Comparison of ENCODE assay signal across 9 cellular contexts in the genomic region with DNA sequence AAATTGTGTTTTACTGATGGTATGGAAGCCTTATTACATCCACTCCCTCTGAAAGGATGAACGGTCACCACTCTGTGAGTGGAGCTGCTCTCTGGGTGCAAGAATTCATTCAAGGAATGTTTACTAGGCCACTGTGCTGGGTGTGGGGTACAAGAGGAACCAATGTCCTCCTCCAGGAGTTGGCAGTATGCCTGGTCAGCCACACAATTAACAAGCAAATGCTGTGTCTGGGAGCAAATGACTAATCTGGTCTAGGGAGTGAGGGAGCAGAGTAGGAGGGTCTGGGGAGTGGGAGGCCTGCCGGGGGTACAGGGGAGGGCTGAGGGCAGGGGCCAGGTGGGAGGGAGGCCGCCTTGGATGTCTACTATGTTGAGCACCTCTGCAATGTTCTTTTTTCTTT. TPM values are rescaled to one million over a fixed set of nuclear protein-coding genes. Genes with fewer than 3 reads are reported as not detected.
A peak's percentile ranks its signal among the peaks of the same experiment; 100 is the strongest.
DNase-seq lines count a peak whose midpoint lies in the region; ATAC-seq and TF ChIP-seq lines count a peak whose summit lies in the region.
"Had no signal": no experiment of that assay in that cellular context is flagged by ENCODE, and none has a peak within 500 bp of the region (broad histone marks: within the 10 kb centered on the region; RNA-seq: fewer than 3 reads in every experiment).

No MANE protein-coding gene starts in this region.

- no peak for TF ChIP-seq CTCF in thyroid gland (IDR thresholded peaks at IDR 0.05)

- DNase-seq in NCI-H2196 (lab: John Stamatoyannopoulos, UW; ENCODE audit: unreplicated experiment) (peak; percentile 19), NCI-H2196 treated with DMSO at 0.1 percent for 48 hours (lab: John Stamatoyannopoulos, UW; ENCODE audit: unreplicated experiment) (no peak), amygdala (lab: John Stamatoyannopoulos, UW) (peak in 54 of 56 donors; percentile 13 to 91 (median 74)), hypothalamus (lab: John Stamatoyannopoulos, UW) (peak in 48 of 51 donors; percentile 9 to 91 (median 70)), thyroid gland (peak; percentile 58 to 68), NCI-H748 (lab: John Stamatoyannopoulos, UW; ENCODE audit: unreplicated experiment) (no peak), T-helper 2 cell (no peak)
- DNase-seq: WERI-Rb-1 had no signal

- no peak for TF ChIP-seq POLR2A in thyroid gland (IDR thresholded peaks at IDR 0.05)

- no peaks in the 10 kb centered on the region for H3K27me3 ChIP-seq in thyroid gland

- no peak overlapping the region for H3K4me3 ChIP-seq in thyroid gland (replicated peaks in 1 of 3)

- intact Hi-C loops in thyroid gland (cut with DNase I): loop anchor here (5.0 kb wide), 1 partner anchor 282 kb away; no protein-coding TSS in a partner anchor

- 56 to 63% methylated on average over 3 of the region's 3 CpGs for WGBS in thyroid gland, 2 donors

- no peaks in the 10 kb centered on the region for H3K9me3 ChIP-seq in thyroid gland

- ATAC-seq in GM21360 (IDR thresholded peaks at IDR 0.05; ENCODE audit: unreplicated experiment): no peak

- peaks cover 0 to 3% of the 10 kb centered on the region in 2 donors for H3K4me1 ChIP-seq in thyroid gland

- H3K27ac ChIP-seq in thyroid gland: no peak overlapping the region
- H3K27ac ChIP-seq: WERI-Rb-1 had no signal

- no peaks in the 10 kb centered on the region for H3K36me3 ChIP-seq in thyroid gland
- H3K36me3 ChIP-seq: WERI-Rb-1 had no signal

RNA-seq across cellular contexts. Expression of gene TDRD10, which starts 27.2 kb away (rescaled TPM):
- total RNA-seq in thyroid gland: 1 to 10 TPM; 5.6 to 9.9 (median 7.3) TPM

RNA-seq across cellular contexts. Expression of gene SHE, which starts 27.4 kb away (rescaled TPM):
- 10 to 100 TPM; 35.8 to 56.0 (median 43.0) TPM for total RNA-seq in thyroid gland

Comparison
In these comparisons a context has a peak if more than half of its experiments do, and no peak if none do; other contexts are left out.
1. DNase-seq: peak in NCI-H2196 (single experiment), amygdala (54 of 56), hypothalamus (48 of 51) and thyroid gland (2 of 2); none in NCI-H2196 treated with DMSO at 0.1 percent for 48 hours (single experiment), NCI-H748 (single experiment) and T-helper 2 cell (0 of 5).